ENCODE assay signal across 33 cellular contexts in genomic region chrX:29281078-29281742, GRCh38.
"Had no signal": no experiment of that assay in that cellular context is flagged by ENCODE, and none has a peak within 500 bp of the region (broad histone marks: within the 10 kb centered on the region; RNA-seq: fewer than 3 reads in every experiment).

No MANE protein-coding gene starts in this region.

- H3K9me3 Mint-ChIP-seq: activated naive CD8-positive, alpha-beta T cell treated with anti-CD3 and anti-CD28 coated beads, Interleukin-2, amount 50 U/mL, for 24 hours had no signal

- H3K4me1 ChIP-seq: adrenal gland, breast epithelium, colonic mucosa, esophagus squamous epithelium had no signal

- H3K27me3 ChIP-seq: cardiac muscle cell, colonic mucosa, esophagus squamous epithelium had no signal

- DNase-seq: activated B cell treated with CpG ODN at 0.5 μM for 24 hours; activated CD4-positive, alpha-beta T cell treated with anti-CD3 and anti-CD28 coated beads for 48 hours; activated CD4-positive, alpha-beta T cell treated with anti-CD3 and anti-CD28 coated beads, Interleukin-2, amount 50 U/mL, for 1 hour; activated CD4-positive, alpha-beta T cell treated with anti-CD3 and anti-CD28 coated beads, Interleukin-2, amount 50 U/mL, for 48 hours; activated CD8-positive, alpha-beta memory T cell treated with anti-CD3 and anti-CD28 coated beads for 24 hours; activated CD8-positive, alpha-beta T cell treated with anti-CD3 and anti-CD28 coated beads for 36 hours; activated effector memory CD4-positive, alpha-beta T cell treated with Interleukin-2 at 50 U/mL for 16 hours; activated gamma-delta T cell treated with Interleukin-2 at 50 U/mL for 16 hours; activated naive CD4-positive, alpha-beta T cell treated with anti-CD3 and anti-CD28 coated beads, Interleukin-2, amount 50 U/mL, for 16 hours; activated naive CD4-positive, alpha-beta T cell treated with Interleukin-2 at 50 U/mL for 16 hours; activated naive CD8-positive, alpha-beta T cell treated with anti-CD3 and anti-CD28 coated beads for 36 hours; activated naive CD8-positive, alpha-beta T cell treated with anti-CD3 and anti-CD28 coated beads, Interleukin-2, amount 50 U/mL, for 24 hours; activated T-cell treated with anti-CD3 and anti-CD28 coated beads, Interleukin-2, amount 50 U/mL, for 4 hours; adrenal gland; amygdala; aorta; central memory CD4-positive, alpha-beta T cell; cerebellar nuclear complex; colonic mucosa; effector CD8-positive, alpha-beta T cell; esophagus squamous epithelium; foreskin fibroblast; head of caudate nucleus; T-helper 17 cell; T1000; WERI-Rb-1 had no signal

- H3K36me3 Mint-ChIP-seq: activated naive CD8-positive, alpha-beta T cell treated with anti-CD3 and anti-CD28 coated beads for 36 hours; brain had no signal

- H3K9me3 ChIP-seq: adrenal gland, colonic mucosa, esophagus squamous epithelium had no signal

- ATAC-seq: activated CD4-positive, CD25-positive, alpha-beta regulatory T cell treated with anti-CD3 and anti-CD28 coated beads, Interleukin-2, amount 50 U/mL, for 24 hours; activated CD8-positive, alpha-beta T cell treated with anti-CD3 and anti-CD28 coated beads for 36 hours; activated naive CD8-positive, alpha-beta T cell treated with anti-CD3 and anti-CD28 coated beads, Interleukin-2, amount 50 U/mL, for 24 hours; activated T-cell treated with anti-CD3 and anti-CD28 coated beads, Interleukin-2, amount 50 U/mL, for 4 hours; activated T-helper 17 cell treated with anti-CD3 and anti-CD28 coated beads, Interleukin-2, amount 50 U/mL, for 72 hours; T-helper 17 cell had no signal

- H3K27ac ChIP-seq: adrenal gland, breast epithelium, cardiac muscle cell, colonic mucosa, epithelial cell of prostate, esophagus squamous epithelium, WERI-Rb-1 had no signal

- H3K36me3 ChIP-seq: adrenal gland, breast epithelium, cardiac muscle cell, colonic mucosa, esophagus squamous epithelium, WERI-Rb-1 had no signal

- H3K27ac Mint-ChIP-seq: activated B cell treated with CpG ODN at 0.5 μM for 24 hours; activated CD8-positive, alpha-beta T cell treated with anti-CD3 and anti-CD28 coated beads for 36 hours; activated naive CD8-positive, alpha-beta T cell treated with anti-CD3 and anti-CD28 coated beads for 36 hours; activated naive CD8-positive, alpha-beta T cell treated with anti-CD3 and anti-CD28 coated beads, Interleukin-2, amount 50 U/mL, for 24 hours; activated T-helper 17 cell treated with anti-CD3 and anti-CD28 coated beads, Interleukin-2, amount 50 U/mL, for 72 hours; brain; T-helper 17 cell; T-helper 2 cell treated with Interferon-gamma antibody and Interleukin-4, amounts not matched to agents 5 μg/mL and 100 μg/mL, for 36 hours had no signal

- H3K4me3 ChIP-seq: adrenal gland, breast epithelium, cardiac muscle cell, colonic mucosa, esophagus squamous epithelium had no signal
